ENCODE assay signal across 35 cellular contexts in the genomic region with DNA sequence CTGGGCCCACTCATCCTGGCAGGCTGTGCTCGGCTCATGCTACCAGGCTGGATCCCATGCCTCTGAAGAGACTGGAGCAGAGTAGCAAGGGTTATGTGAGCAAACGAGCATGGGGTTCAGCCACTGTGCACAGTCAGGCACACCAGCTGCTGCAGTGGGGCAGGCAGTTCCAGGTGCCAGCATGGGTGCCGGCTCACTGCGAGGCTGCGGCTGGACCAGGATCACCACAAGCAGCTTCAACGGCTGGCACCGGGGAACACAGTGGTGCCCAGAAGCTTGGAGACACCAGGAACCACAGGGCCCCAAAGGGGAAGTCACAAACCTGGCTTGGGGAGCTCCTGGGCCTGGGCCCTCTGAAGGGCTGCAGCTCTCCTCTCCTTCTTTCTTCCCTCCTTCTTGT. TPM values are rescaled to one million over a fixed set of nuclear protein-coding genes. Genes with fewer than 3 reads are reported as not detected.
"Had no signal": no experiment of that assay in that cellular context is flagged by ENCODE, and none has a peak within 500 bp of the region (broad histone marks: within the 10 kb centered on the region; RNA-seq: fewer than 3 reads in every experiment).

No MANE protein-coding gene starts in this region.

- H3K36me3 ChIP-seq: ascending aorta, breast epithelium, MG63, Peyer's patch, SJSA1 had no signal

- DNase-seq: activated CD4-positive, alpha-beta T cell treated with anti-CD3 and anti-CD28 coated beads, Interleukin-2, amount 10 ng/mL, durations not matched to agents 24 days and 14 days; activated CD4-positive, alpha-beta T cell treated with anti-CD3 and anti-CD28 coated beads, Interleukin-2, amount 50 U/mL, for 4 hours; activated CD8-positive, alpha-beta T cell treated with anti-CD3 and anti-CD28 coated beads for 36 hours; activated effector memory CD4-positive, alpha-beta T cell treated with anti-CD3 and anti-CD28 coated beads, Interleukin-2, amount 50 U/mL, for 16 hours; activated naive CD4-positive, alpha-beta T cell; activated naive CD8-positive, alpha-beta T cell treated with anti-CD3 and anti-CD28 coated beads, Interleukin-2, amount 10 ng/mL, durations not matched to agents 7 days and 5 days; activated T-cell treated with anti-CD3 and anti-CD28 coated beads, Interleukin-2, amount 50 U/mL, for 1 hour; activated T-cell treated with anti-CD3 and anti-CD28 coated beads, Interleukin-2, amount 50 U/mL, for 72 hours; amygdala; Kasumi-1; MG63; NCI-H1048; NCI-H1436 treated with DMSO at 0.1 percent for 48 hours; NCI-H187; NCI-H2107; NCI-H2171; NCI-H510A; NCI-H526; NCI-H748 treated with DMSO at 0.1 percent for 48 hours; NK-92 treated with Interleukin-12 subunit alpha and Interleukin-12 subunit beta, amount 100 ng/mL, for 24 hours; PC-3; Peyer's patch; RPMI8226; SHP77 treated with DMSO at 0.1 percent for 48 hours; SK-N-SH had no signal

- H3K4me3 ChIP-seq: ascending aorta, breast epithelium, MG63, Peyer's patch, SJSA1 had no signal

- H3K4me1 ChIP-seq: ascending aorta, breast epithelium, Peyer's patch, SJSA1 had no signal

- H3K27me3 Mint-ChIP-seq: activated CD4-positive, alpha-beta T cell treated with anti-CD3 and anti-CD28 coated beads, Interleukin-2, amount 10 ng/mL, durations not matched to agents 24 days and 14 days; activated CD8-positive, alpha-beta T cell treated with anti-CD3 and anti-CD28 coated beads for 36 hours; activated naive CD8-positive, alpha-beta T cell treated with anti-CD3 and anti-CD28 coated beads, Interleukin-2, amount 10 ng/mL, durations not matched to agents 7 days and 5 days had no signal

- H3K9me3 ChIP-seq: SJSA1, SK-N-SH had no signal

- H3K9ac ChIP-seq: SK-N-SH had no signal

- H3K4me3 Mint-ChIP-seq: activated CD4-positive, alpha-beta T cell treated with anti-CD3 and anti-CD28 coated beads, Interleukin-2, amount 10 ng/mL, durations not matched to agents 24 days and 14 days; activated CD8-positive, alpha-beta T cell treated with anti-CD3 and anti-CD28 coated beads for 36 hours; activated naive CD4-positive, alpha-beta T cell treated with anti-CD3 and anti-CD28 coated beads, Interleukin-2, amount 50 U/mL, for 24 hours; activated naive CD8-positive, alpha-beta T cell treated with anti-CD3 and anti-CD28 coated beads, Interleukin-2, amount 10 ng/mL, durations not matched to agents 7 days and 5 days; activated T-cell treated with anti-CD3 and anti-CD28 coated beads, Interleukin-2, amount 50 U/mL, for 72 hours; activated T-helper 17 cell treated with anti-CD3 and anti-CD28 coated beads, Interleukin-2, amount 50 U/mL, for 72 hours; T-helper 1 cell treated with Interleukin-12 subunit alpha and Interleukin-12 subunit beta and Interleukin-4 antibody, amounts not matched to agents 30 μg/mL and 1 μg/mL, for 36 hours; T-helper 2 cell treated with Interferon-gamma antibody and Interleukin-4, amounts not matched to agents 5 μg/mL and 100 μg/mL, for 36 hours had no signal

- ATAC-seq: activated CD8-positive, alpha-beta T cell treated with anti-CD3 and anti-CD28 coated beads for 36 hours; activated T-cell treated with anti-CD3 and anti-CD28 coated beads, Interleukin-2, amount 50 U/mL, for 72 hours; activated T-helper 17 cell treated with anti-CD3 and anti-CD28 coated beads, Interleukin-2, amount 50 U/mL, for 72 hours; PC-3 had no signal

- H3K27me3 ChIP-seq: ascending aorta, breast epithelium, MG63, Peyer's patch, SJSA1 had no signal

- H3K27ac Mint-ChIP-seq: activated CD4-positive, alpha-beta T cell treated with anti-CD3 and anti-CD28 coated beads, Interleukin-2, amount 10 ng/mL, durations not matched to agents 24 days and 14 days; activated CD8-positive, alpha-beta T cell treated with anti-CD3 and anti-CD28 coated beads for 36 hours; activated naive CD4-positive, alpha-beta T cell treated with anti-CD3 and anti-CD28 coated beads, Interleukin-2, amount 50 U/mL, for 24 hours; activated naive CD8-positive, alpha-beta T cell treated with anti-CD3 and anti-CD28 coated beads, Interleukin-2, amount 10 ng/mL, durations not matched to agents 7 days and 5 days; activated T-cell treated with anti-CD3 and anti-CD28 coated beads, Interleukin-2, amount 50 U/mL, for 72 hours; activated T-helper 17 cell treated with anti-CD3 and anti-CD28 coated beads, Interleukin-2, amount 50 U/mL, for 72 hours; T-helper 1 cell treated with Interleukin-12 subunit alpha and Interleukin-12 subunit beta and Interleukin-4 antibody, amounts not matched to agents 30 μg/mL and 1 μg/mL, for 36 hours; T-helper 2 cell treated with Interferon-gamma antibody and Interleukin-4, amounts not matched to agents 5 μg/mL and 100 μg/mL, for 36 hours had no signal

- H3K27ac ChIP-seq: ascending aorta, breast epithelium, Peyer's patch, SJSA1 had no signal

- H3K4me2 ChIP-seq: SK-N-SH had no signal

- H3K4me1 Mint-ChIP-seq: activated CD4-positive, alpha-beta T cell treated with anti-CD3 and anti-CD28 coated beads, Interleukin-2, amount 10 ng/mL, durations not matched to agents 24 days and 14 days; activated naive CD4-positive, alpha-beta T cell treated with anti-CD3 and anti-CD28 coated beads, Interleukin-2, amount 50 U/mL, for 24 hours; activated naive CD8-positive, alpha-beta T cell treated with anti-CD3 and anti-CD28 coated beads, Interleukin-2, amount 10 ng/mL, durations not matched to agents 7 days and 5 days; activated T-helper 17 cell treated with anti-CD3 and anti-CD28 coated beads, Interleukin-2, amount 50 U/mL, for 72 hours had no signal

- H3K36me3 Mint-ChIP-seq: activated naive CD8-positive, alpha-beta T cell treated with anti-CD3 and anti-CD28 coated beads, Interleukin-2, amount 10 ng/mL, durations not matched to agents 7 days and 5 days had no signal

- FAIRE-seq: TTC549 had no signal

RNA-seq across cellular contexts. Expression of gene CLEC19A, which starts 45.8 kb away (rescaled TPM):
- total RNA-seq: activated CD4-positive, alpha-beta T cell treated with anti-CD3 and anti-CD28 coated beads, Interleukin-2, amount 10 ng/mL, durations not matched to agents 24 days and 14 days; activated CD8-positive, alpha-beta memory T cell treated with anti-CD3 and anti-CD28 coated beads for 36 hours; activated CD8-positive, alpha-beta T cell treated with anti-CD3 and anti-CD28 coated beads for 36 hours; activated naive CD8-positive, alpha-beta T cell treated with anti-CD3 and anti-CD28 coated beads, Interleukin-2, amount 10 ng/mL, durations not matched to agents 7 days and 5 days; activated T-cell treated with anti-CD3 and anti-CD28 coated beads, Interleukin-2, amount 50 U/mL, for 72 hours; activated T-helper 17 cell treated with anti-CD3 and anti-CD28 coated beads, Interleukin-2, amount 50 U/mL, for 72 hours; ascending aorta; cardiac septum; PC-3; Peyer's patch; SJSA1 had no signal
- polyA plus RNA-seq: SK-N-SH had no signal
